In genomic region chr11:130122141-130122575, GRCh38 we compare ENCODE assay signal across 11 cellular contexts.
DNase-seq lines count a peak whose midpoint lies in the region; ATAC-seq lines count a peak whose summit lies in the region.
"Had no signal": no experiment of that assay in that cellular context is flagged by ENCODE, and none has a peak within 500 bp of the region (broad histone marks: within the 10 kb centered on the region; RNA-seq: fewer than 3 reads in every experiment).

No MANE protein-coding gene starts in this region.

- no peak overlapping the region for H3K4me3 Mint-ChIP-seq in activated T-cell treated with anti-CD3 and anti-CD28 coated beads, Interleukin-2, amount 50 U/mL, for 24 hours
- peak overlapping the region; percentile 5 to 31 for H3K4me3 Mint-ChIP-seq in stimulated activated naive B cell treated with anti-CD40 and anti-IgM and Interleukin-4, amounts not matched to agents 10 μg/mL and 1 μg/mL and 100 μg/mL, for 72 hours

- peaks cover 44% of the 10 kb centered on the region for H3K4me1 Mint-ChIP-seq in activated T-cell treated with anti-CD3 and anti-CD28 coated beads, Interleukin-2, amount 50 U/mL, for 24 hours (ENCODE audit: low read depth)
- H3K4me1 Mint-ChIP-seq in stimulated activated naive B cell treated with anti-CD40 and anti-IgM and Interleukin-4, amounts not matched to agents 10 μg/mL and 1 μg/mL and 100 μg/mL, for 72 hours, result peaks cover 51 to 74% of the 10 kb centered on the region in 2 donors

- peaks cover 47% of the 10 kb centered on the region for H3K36me3 Mint-ChIP-seq in activated T-cell treated with anti-CD3 and anti-CD28 coated beads, Interleukin-2, amount 50 U/mL, for 24 hours (ENCODE audit: low read depth)
- peaks cover 38 to 39% of the 10 kb centered on the region in 2 donors for H3K36me3 Mint-ChIP-seq in stimulated activated naive B cell treated with anti-CD40 and anti-IgM and Interleukin-4, amounts not matched to agents 10 μg/mL and 1 μg/mL and 100 μg/mL, for 72 hours

- ATAC-seq in stimulated activated naive B cell treated with anti-CD40 and anti-IgM and Interleukin-4, amounts not matched to agents 10 μg/mL and 1 μg/mL and 100 μg/mL, for 72 hours (replicated peaks), result no peak
- no peak for ATAC-seq in HG02884 (IDR thresholded peaks at IDR 0.05; ENCODE audit: unreplicated experiment)
- ATAC-seq in GM19023 (IDR thresholded peaks at IDR 0.05; ENCODE audit: unreplicated experiment), result no peak

- H3K27ac Mint-ChIP-seq in activated T-cell treated with anti-CD3 and anti-CD28 coated beads, Interleukin-2, amount 50 U/mL, for 24 hours, result peak overlapping the region; percentile 14
- peak overlapping the region; percentile 22 for H3K27ac Mint-ChIP-seq in stimulated activated naive B cell treated with anti-CD40 and anti-IgM and Interleukin-4, amounts not matched to agents 10 μg/mL and 1 μg/mL and 100 μg/mL, for 72 hours

- no peaks in the 10 kb centered on the region for H3K9me3 Mint-ChIP-seq in activated T-cell treated with anti-CD3 and anti-CD28 coated beads, Interleukin-2, amount 50 U/mL, for 24 hours
- no peaks in the 10 kb centered on the region for H3K9me3 Mint-ChIP-seq in stimulated activated naive B cell treated with anti-CD40 and anti-IgM and Interleukin-4, amounts not matched to agents 10 μg/mL and 1 μg/mL and 100 μg/mL, for 72 hours

- peaks cover 6% of the 10 kb centered on the region for H3K27me3 Mint-ChIP-seq in activated T-cell treated with anti-CD3 and anti-CD28 coated beads, Interleukin-2, amount 50 U/mL, for 24 hours
- H3K27me3 Mint-ChIP-seq in stimulated activated naive B cell treated with anti-CD40 and anti-IgM and Interleukin-4, amounts not matched to agents 10 μg/mL and 1 μg/mL and 100 μg/mL, for 72 hours, result no peaks in the 10 kb centered on the region

- peak; percentile 41 to 55 for DNase-seq in activated CD4-positive, alpha-beta T cell treated with anti-CD3 and anti-CD28 coated beads, Interleukin-2, amount 50 U/mL, for 48 hours
- DNase-seq in activated CD4-positive, alpha-beta T cell treated with anti-CD3 and anti-CD28 coated beads for 1 hour, result no peak
- no peak for DNase-seq in activated T-cell treated with anti-CD3 and anti-CD28 coated beads, Interleukin-2, amount 50 U/mL, for 24 hours
- DNase-seq in foreskin melanocyte, result peak; percentile 54
- DNase-seq in stimulated activated naive B cell treated with anti-CD40 and anti-IgM and Interleukin-4, amounts not matched to agents 10 μg/mL and 1 μg/mL and 100 μg/mL, for 72 hours, result no peak
- no peak for DNase-seq in HuH-7 (ENCODE audit: low spot score)
- DNase-seq: ACHN, NCI-H2107, Peyer's patch had no signal

Comparison
In these comparisons a context has a peak if more than half of its experiments do, and no peak if none do; other contexts are left out.
1. DNase-seq: peak in activated CD4-positive, alpha-beta T cell treated with anti-CD3 and anti-CD28 coated beads, Interleukin-2, amount 50 U/mL, for 48 hours (2 of 2) and foreskin melanocyte (single experiment); none in activated CD4-positive, alpha-beta T cell treated with anti-CD3 and anti-CD28 coated beads for 1 hour (single experiment), activated T-cell treated with anti-CD3 and anti-CD28 coated beads, Interleukin-2, amount 50 U/mL, for 24 hours (single experiment), stimulated activated naive B cell treated with anti-CD40 and anti-IgM and Interleukin-4, amounts not matched to agents 10 μg/mL and 1 μg/mL and 100 μg/mL, for 72 hours (single experiment) and HuH-7 (single experiment).